In genomic region chr1:63935553-63935952, GRCh38 we compare ENCODE assay signal across 13 cellular contexts.
DNase-seq lines count a peak whose midpoint lies in the region; ATAC-seq, FAIRE-seq and TF ChIP-seq lines count a peak whose summit lies in the region.
"Had no signal": no experiment of that assay in that cellular context is flagged by ENCODE, and none has a peak within 500 bp of the region (broad histone marks: within the 10 kb centered on the region; RNA-seq: fewer than 3 reads in every experiment).

No MANE protein-coding gene starts in this region.

- no peak overlapping the region for H3K4me3 Mint-ChIP-seq in activated naive CD4-positive, alpha-beta T cell treated with anti-CD3 and anti-CD28 coated beads for 36 hours
- H3K4me3 Mint-ChIP-seq: IgD-negative memory B cell had no signal

- no peaks in the 10 kb centered on the region for H3K27me3 Mint-ChIP-seq in activated naive CD4-positive, alpha-beta T cell treated with anti-CD3 and anti-CD28 coated beads for 36 hours (ENCODE audit: low read depth)

- peak; percentile 79 for FAIRE-seq in RCC 7860 (lab: Jason Lieb, UNC)

- intact Hi-C loops in activated naive CD4-positive, alpha-beta T cell treated with anti-CD3 and anti-CD28 coated beads for 36 hours (cut with micrococcal nuclease) = loop anchor here (1.0 kb wide), 1 partner anchor 202 kb away; no protein-coding TSS in a partner anchor

- H3K9ac ChIP-seq in BLaER1 = no peak overlapping the region

- H3K27me3 ChIP-seq in BLaER1 = no peaks in the 10 kb centered on the region
- H3K27me3 ChIP-seq: heart right ventricle had no signal

- peak overlapping the region; percentile 10; the same call in 1 of the 2 replicates for H3K4me2 ChIP-seq in BLaER1

- no peak overlapping the region for H3K27ac Mint-ChIP-seq in activated naive CD4-positive, alpha-beta T cell treated with anti-CD3 and anti-CD28 coated beads for 36 hours

- no peaks in the 10 kb centered on the region for H3K9me3 ChIP-seq in BLaER1
- H3K9me3 ChIP-seq: heart right ventricle, psoas muscle had no signal

- peak; percentile 16 for DNase-seq in RCC 7860 (ENCODE audit: low spot score)
- DNase-seq in anterior cingulate cortex (lab: John Stamatoyannopoulos, UW) = no peak
- no peak for DNase-seq in GDM1 (lab: John Stamatoyannopoulos, UW)
- no peak for DNase-seq in foreskin fibroblast
- DNase-seq in activated naive CD4-positive, alpha-beta T cell treated with anti-CD3 and anti-CD28 coated beads for 36 hours = no peak
- DNase-seq: amniotic stem cell, heart right ventricle, NCI-H1694, psoas muscle had no signal

- H3K4me1 ChIP-seq in BLaER1 = peaks cover 10% of the 10 kb centered on the region; the same call in 1 of the 2 replicates

- H3K4me3 ChIP-seq in BLaER1 (no peak overlapping the region), foreskin fibroblast (ENCODE audit: low read depth in 1 of 2, low read length in 2 of 2) (no peak overlapping the region)
- H3K4me3 ChIP-seq: heart right ventricle, psoas muscle had no signal

- H4K20me1 ChIP-seq in BLaER1 = no peaks in the 10 kb centered on the region

- no peaks in the 10 kb centered on the region for H3K36me3 ChIP-seq in BLaER1
- H3K36me3 ChIP-seq: heart right ventricle had no signal

- no peaks in the 10 kb centered on the region for H3K36me3 Mint-ChIP-seq in activated naive CD4-positive, alpha-beta T cell treated with anti-CD3 and anti-CD28 coated beads for 36 hours (ENCODE audit: low read depth)
- H3K36me3 Mint-ChIP-seq: IgD-negative memory B cell had no signal

- TF ChIP-seq CTCF in foreskin fibroblast (IDR thresholded peaks at IDR 0.05; ENCODE audit: low read depth, low read length) = no peak

- H3K27ac ChIP-seq in BLaER1 = no peak overlapping the region
- H3K27ac ChIP-seq: psoas muscle had no signal

- CTCF ChIA-PET in activated naive CD4-positive, alpha-beta T cell treated with anti-CD3 and anti-CD28 coated beads for 36 hours (lab: Charles Lee) = interaction anchor here (2.0 kb wide), 1 partner anchor 244 kb away, joined by 4 read pairs; no protein-coding TSS in a partner anchor

- ATAC-seq in GM19452 (IDR thresholded peaks at IDR 0.05; ENCODE audit: unreplicated experiment) = peak; percentile 83
- ATAC-seq in HG03064 (IDR thresholded peaks at IDR 0.05; ENCODE audit: low read depth, unreplicated experiment) = peak; percentile 84

- H3K4me1 Mint-ChIP-seq in activated naive CD4-positive, alpha-beta T cell treated with anti-CD3 and anti-CD28 coated beads for 36 hours (ENCODE audit: low read depth) = no peaks in the 10 kb centered on the region
- H3K4me1 Mint-ChIP-seq: IgD-negative memory B cell had no signal

- no peaks in the 10 kb centered on the region for H3K9me3 Mint-ChIP-seq in activated naive CD4-positive, alpha-beta T cell treated with anti-CD3 and anti-CD28 coated beads for 36 hours
- H3K9me3 Mint-ChIP-seq: IgD-negative memory B cell had no signal
